In genomic region chr6:32379554-32379953, GRCh38 we compare ENCODE assay signal across 11 cellular contexts. TPM values are rescaled to one million over a fixed set of nuclear protein-coding genes. Genes with fewer than 3 reads are reported as not detected.
"Had no signal": no experiment of that assay in that cellular context is flagged by ENCODE, and none has a peak within 500 bp of the region (broad histone marks: within the 10 kb centered on the region; RNA-seq: fewer than 3 reads in every experiment).

No MANE protein-coding gene starts in this region.

- FAIRE-seq: H1, HTR-8/SVneo, K562 had no signal

- H3K4me1 Mint-ChIP-seq: GM23338 had no signal

- H3K4me3 Mint-ChIP-seq: GM23338, HFFc6 had no signal

- H3K4me1 ChIP-seq: HAP-1 had no signal

- H3K4me3 ChIP-seq: GM23338, HAP-1, K562 had no signal

- H3K36me3 ChIP-seq: HAP-1 had no signal

- H2AFZ ChIP-seq: GM23338 had no signal

- H3K27ac Mint-ChIP-seq: GM23338, HFFc6 had no signal

- DNase-seq: H7, HFFc6, IMR-90, KG1 had no signal

- ATAC-seq: GM23338, HCT116, K562 had no signal

- H3K9me3 Mint-ChIP-seq: HFFc6 had no signal

- H3K9me3 ChIP-seq: HAP-1 had no signal

- H3K4me2 ChIP-seq: GM23338 had no signal

RNA-seq across cellular contexts. Expression of gene TSBP1, which starts 7.9 kb away (rescaled TPM):
- total RNA-seq: GM23338, H1, H7, HFFc6, HT-29, IMR-90, K562 had no signal
- polyA plus RNA-seq: H1, IMR-90, K562 had no signal

RNA-seq across cellular contexts. Expression of gene BTNL2, which starts 27.4 kb away (rescaled TPM):
- total RNA-seq: GM23338, H1, H7, HFFc6, HT-29, IMR-90, K562 had no signal
- polyA plus RNA-seq: GM23338, H1, IMR-90, K562 had no signal
